ENCODE assay signal across 8 cellular contexts in genomic region chr15:67125589-67126502, GRCh38.
DNase-seq lines count a peak whose midpoint lies in the region; ATAC-seq, FAIRE-seq and TF ChIP-seq lines count a peak whose summit lies in the region.

No MANE protein-coding gene starts in this region.

- H3K4ac ChIP-seq in H1 (replicated peaks; ENCODE audit: insufficient read length, low read depth, low read length) (no peak overlapping the region), mesendoderm (ENCODE audit: low read depth, low read length) (no peak overlapping the region)

- POLR2A ChIA-PET in PC-3 (lab: Charles Lee; ENCODE audit: unreplicated experiment): interaction anchor here (0.5 to 1.0 kb wide), 11 partner anchors 9 to 1300 kb away, joined by 3 to 7 read pairs (median 4); no protein-coding TSS in a partner anchor
- POLR2A ChIA-PET in H1 (lab: Charles Lee; ENCODE audit: partially characterized antibody): interaction anchor here (0.7 to 0.8 kb wide), 2 partner anchors 9 to 13 kb away, joined by 3 read pairs; no protein-coding TSS in a partner anchor

- H3K4me3 ChIP-seq in PC-3 (ENCODE audit: low read length) (peak overlapping the region; percentile 60), H1 (ENCODE audit: extremely low read depth in 1 of 4, insufficient read depth in 2 of 4, low read depth in 3 of 4, low read length in 4 of 4) (no peak overlapping the region), mesendoderm (ENCODE audit: low read length) (no peak overlapping the region)

- H3K9ac ChIP-seq in PC-3 (ENCODE audit: low read length) (peak overlapping the region; percentile 94), H1 (replicated peaks in 1 of 4; ENCODE audit: extremely low read depth in 1 of 4, low read depth in 3 of 4, low read length in 3 of 4) (no peak overlapping the region), mesendoderm (ENCODE audit: low read length) (no peak overlapping the region)

- TF ChIP-seq POLR2A in H1 (IDR thresholded peaks at IDR 0.05; ENCODE audit: control extremely low read depth in 1 of 2, low read depth in 2 of 2, low read length in 2 of 2): no peak

- no peak overlapping the region for H2BK12ac ChIP-seq in H1 (ENCODE audit: low read depth, low read length)

- in situ Hi-C loops in KBM-7 (cut with MboI; ENCODE audit: low pct_unique_long_range_greater_than_20kb, low sequenced_read_pairs): no loop called here

- no peak overlapping the region for H4K91ac ChIP-seq in H1 (replicated peaks; ENCODE audit: insufficient read length, low read length)

- H3K79me2 ChIP-seq in PC-3 (ENCODE audit: low read length) (peaks cover 83% of the 10 kb centered on the region), H1 (ENCODE audit: control insufficient read depth in 1 of 2, insufficient read depth in 2 of 2, low read length in 2 of 2) (no peaks in the 10 kb centered on the region), mesendoderm (ENCODE audit: control insufficient read depth, insufficient read depth, low read length) (no peaks in the 10 kb centered on the region)

- no peaks in the 10 kb centered on the region for H3K9me3 ChIP-seq in PC-3 (ENCODE audit: low read length)
- H3K9me3 ChIP-seq in H1 (ENCODE audit: insufficient read depth in 2 of 2, low read depth in 1 of 2, low read length in 1 of 2): no peaks in the 10 kb centered on the region

- 91% methylated on average over 20 of the region's 20 CpGs; no CpG with 5 or more reads in 1 of the 2 experiments for WGBS in H1 (ENCODE audit: extremely low coverage in 1 of 2, insufficient coverage in 1 of 2, insufficient read length in 1 of 2, insufficient replicate concordance in 2 of 2, low coverage in 1 of 2, low lambda C conversion rate in 2 of 2, missing lambda C conversion rate in 1 of 2), 2 experiments
- no CpG with 5 or more reads among the region's 20 CpGs for WGBS in mesendoderm (ENCODE audit: extremely low coverage, insufficient coverage, low lambda C conversion rate)

- no peaks in the 10 kb centered on the region for H3K9me3 Mint-ChIP-seq in natural killer cell treated with Interleukin-12 subunit alpha and Interleukin-12 subunit beta and Interleukin-15 and Interleukin-18, amount 100 ng/mL, for 72 hours

- no peak overlapping the region for H2BK120ac ChIP-seq in H1 (replicated peaks; ENCODE audit: low read depth, low read length)
- H2BK120ac ChIP-seq in mesendoderm (ENCODE audit: low read depth, low read length): no peak overlapping the region

- 0 out of 2 replicates have a peak, but pooled peaks cover 2% of the 10 kb centered on the region for H3K79me1 ChIP-seq in H1 (ENCODE audit: low read depth, low read length)
- H3K79me1 ChIP-seq in mesendoderm (ENCODE audit: low read length): peaks cover 12% of the 10 kb centered on the region

- H3K9me2 ChIP-seq in PC-3 (replicated peaks; ENCODE audit: low read length): no peaks in the 10 kb centered on the region

- peak; percentile 96 for DNase-seq in Daoy (ENCODE audit: low read depth)
- DNase-seq in PC-3: peak; percentile 92
- DNase-seq in H1 (ENCODE audit: low read depth in 1 of 2, low spot score in 2 of 2): no peak
- DNase-seq in natural killer cell treated with Interleukin-12 subunit alpha and Interleukin-12 subunit beta and Interleukin-15 and Interleukin-18, amount 100 ng/mL, for 72 hours (ENCODE audit: low spot score): peak; percentile 52
- no peak for DNase-seq in mesendoderm
- DNase-seq in KBM-7: no peak
- DNase-seq in middle frontal gyrus (ENCODE audit: extremely low spot score, low spot score): no peak
- DNase-seq in activated gamma-delta T cell treated with Interleukin-2 at 50 U/mL for 16 hours: no peak

- no peak overlapping the region for H3K56ac ChIP-seq in H1 (replicated peaks; ENCODE audit: insufficient read length, low read depth, low read length)
- H3K56ac ChIP-seq in mesendoderm (ENCODE audit: low read length): no peak overlapping the region

- H3K27me3 Mint-ChIP-seq in natural killer cell treated with Interleukin-12 subunit alpha and Interleukin-12 subunit beta and Interleukin-15 and Interleukin-18, amount 100 ng/mL, for 72 hours: no peaks in the 10 kb centered on the region

- H3K23me2 ChIP-seq in H1 (ENCODE audit: low read depth, low read length): no peaks in the 10 kb centered on the region

- H3K27ac ChIP-seq in PC-3 (ENCODE audit: low read length): peak overlapping the region; percentile 100
- no peak overlapping the region for H3K27ac ChIP-seq in H1 (ENCODE audit: low read depth, low read length)
- no peak overlapping the region for H3K27ac ChIP-seq in mesendoderm (ENCODE audit: low read depth, low read length)

- TF ChIP-seq EP300 in H1 (IDR thresholded peaks at IDR 0.05; ENCODE audit: borderline replicate concordance in 1 of 2, low read depth in 2 of 2, low read length in 2 of 2): no peak

- H3K4me1 ChIP-seq in PC-3 (ENCODE audit: insufficient read depth, low read length) (peaks cover 80% of the 10 kb centered on the region), H1 (replicated peaks in 1 of 4; ENCODE audit: control insufficient read depth in 3 of 4, insufficient read depth in 4 of 4, low read length in 3 of 4) (peaks cover 0 to 6% (median under 1%) of the 10 kb centered on the region in 4 experiments; a peak in 6 of 7 replicates), mesendoderm (ENCODE audit: control insufficient read depth, low read depth, low read length) (peaks cover 3% of the 10 kb centered on the region)

- H2BK5ac ChIP-seq in H1 (ENCODE audit: low read depth, low read length): no peak overlapping the region
- H2BK5ac ChIP-seq in mesendoderm (ENCODE audit: low read length): no peak overlapping the region

- peak overlapping the region; percentile 79 for H3K4me2 ChIP-seq in PC-3 (ENCODE audit: low read length)
- H3K4me2 ChIP-seq in H1 (ENCODE audit: insufficient read depth in 1 of 2, low read depth in 2 of 2, low read length in 2 of 2): no peak overlapping the region
- no peak overlapping the region for H3K4me2 ChIP-seq in mesendoderm (ENCODE audit: low read length)

- H2AK5ac ChIP-seq in H1 (ENCODE audit: low read depth, low read length) (no peak overlapping the region), mesendoderm (ENCODE audit: low read length) (no peak overlapping the region)

- CTCF ChIA-PET in PC-3 (lab: Charles Lee) (interaction anchor here (0.6 to 1.0 kb wide), 2 partner anchors 19 to 274 kb away, joined by 3 to 4 read pairs; no protein-coding TSS in a partner anchor), H1 (lab: Charles Lee; ENCODE audit: partially characterized antibody) (interaction anchor here (0.7 to 1.3 kb wide), 2 partner anchors 163 to 179 kb away, joined by 3 read pairs; no protein-coding TSS in a partner anchor)

- peaks cover 20% of the 10 kb centered on the region for H3F3A ChIP-seq in PC-3 (ENCODE audit: low read length, unreplicated experiment)

- peak overlapping the region in 1 of 2 donors; percentile 62 for H3K27ac Mint-ChIP-seq in natural killer cell treated with Interleukin-12 subunit alpha and Interleukin-12 subunit beta and Interleukin-15 and Interleukin-18, amount 100 ng/mL, for 72 hours

- peak; percentile 57 for ATAC-seq in PC-3
- no peak for ATAC-seq in natural killer cell treated with Interleukin-12 subunit alpha and Interleukin-12 subunit beta and Interleukin-15 and Interleukin-18, amount 100 ng/mL, for 72 hours

- TSS peak; percentile 63 for BruUV-seq in PC-3 (replicated peaks; lab: Mats Ljungman, UMichigan)

- H3K18ac ChIP-seq in H1 (ENCODE audit: extremely low read depth, low read length) (no peak overlapping the region), mesendoderm (ENCODE audit: low read length) (no peak overlapping the region)

- H4K8ac ChIP-seq in H1 (ENCODE audit: extremely low read depth, insufficient read depth, low read length) (no peak overlapping the region), mesendoderm (ENCODE audit: low read depth, low read length) (no peak overlapping the region)

- intact Hi-C loops in PC-3 (cut with micrococcal nuclease): loop anchor here (1.0 to 5.0 kb wide), 3 partner anchors 19 to 126 kb away; partner anchors contain the start of genes AAGAB and IQCH

- H3K36me3 ChIP-seq in PC-3 (ENCODE audit: low read depth, low read length) (peaks cover 23% of the 10 kb centered on the region), H1 (ENCODE audit: control insufficient read depth in 2 of 4, insufficient read depth in 4 of 4, low read length in 3 of 4) (no peaks in the 10 kb centered on the region), mesendoderm (ENCODE audit: control insufficient read depth, insufficient read depth, low read length) (no peaks in the 10 kb centered on the region)

- H3K27me3 ChIP-seq in PC-3 (ENCODE audit: low read length) (no peaks in the 10 kb centered on the region), H1 (replicated peaks in 1 of 4; ENCODE audit: control insufficient read depth in 3 of 4, extremely low read depth in 1 of 4, insufficient read depth in 3 of 4, low read length in 3 of 4) (no peaks in the 10 kb centered on the region), mesendoderm (ENCODE audit: insufficient read depth, low read length, poor library complexity) (no peaks in the 10 kb centered on the region)

- peaks cover 45 to 48% of the 10 kb centered on the region in 2 donors for H3K4me1 Mint-ChIP-seq in natural killer cell treated with Interleukin-12 subunit alpha and Interleukin-12 subunit beta and Interleukin-15 and Interleukin-18, amount 100 ng/mL, for 72 hours (ENCODE audit: low read depth in 2 of 2)

- H4K5ac ChIP-seq in H1 (ENCODE audit: insufficient read length, low read depth, low read length) (no peak overlapping the region), mesendoderm (ENCODE audit: low read length) (no peak overlapping the region)

- no peak overlapping the region for H3K14ac ChIP-seq in H1 (ENCODE audit: insufficient read length)

- no peaks in the 10 kb centered on the region for H3K36me3 Mint-ChIP-seq in natural killer cell treated with Interleukin-12 subunit alpha and Interleukin-12 subunit beta and Interleukin-15 and Interleukin-18, amount 100 ng/mL, for 72 hours

- no peak overlapping the region for H3K4me3 Mint-ChIP-seq in natural killer cell treated with Interleukin-12 subunit alpha and Interleukin-12 subunit beta and Interleukin-15 and Interleukin-18, amount 100 ng/mL, for 72 hours

- H2BK20ac ChIP-seq in H1 (ENCODE audit: low read length): no peak overlapping the region

- H2AFZ ChIP-seq in PC-3 (ENCODE audit: low read length): no peak overlapping the region
- no peak overlapping the region for H2AFZ ChIP-seq in H1 (ENCODE audit: low read length)

- H3K23ac ChIP-seq in H1 (ENCODE audit: insufficient read length) (no peak overlapping the region), mesendoderm (ENCODE audit: low read length) (no peak overlapping the region)

- TF ChIP-seq CTCF in PC-3 (conservative IDR thresholded peaks at IDR 0.05; ENCODE audit: low read depth, low read length) (no peak), H1 (IDR thresholded peaks at IDR 0.05; ENCODE audit: control extremely low read depth in 1 of 3, insufficient read depth in 1 of 3, low read depth in 1 of 3, low read length in 3 of 3) (no peak)

- H2BK15ac ChIP-seq in H1 (ENCODE audit: low read length): 0 out of 2 replicates have a peak overlapping the region, but pooled peaks have one; percentile 81
- no peak overlapping the region for H2BK15ac ChIP-seq in mesendoderm (replicated peaks; ENCODE audit: low read depth)

- no peak for FAIRE-seq in H1 (lab: Jason Lieb, UNC)

- no peak for TF ChIP-seq RAD21 in H1 (IDR thresholded peaks at IDR 0.05 in 1 of 2, conservative IDR thresholded peaks at IDR 0.05 in 1 of 2; ENCODE audit: low read depth in 2 of 2, low read length in 2 of 2)

- H4K20me1 ChIP-seq in PC-3 (ENCODE audit: low read length) (no peaks in the 10 kb centered on the region), H1 (replicated peaks in 1 of 2; ENCODE audit: control insufficient read depth in 1 of 2, insufficient read depth in 2 of 2, low read length in 2 of 2) (no peaks in the 10 kb centered on the region)

Comparison
In these comparisons a context has a peak if more than half of its experiments do, and no peak if none do; other contexts are left out.
1. DNase-seq: peak in Daoy (single experiment), PC-3 (single experiment) and natural killer cell treated with Interleukin-12 subunit alpha and Interleukin-12 subunit beta and Interleukin-15 and Interleukin-18, amount 100 ng/mL, for 72 hours (single experiment); none in H1 (0 of 2), mesendoderm (single experiment), KBM-7 (single experiment), middle frontal gyrus (single experiment) and activated gamma-delta T cell treated with Interleukin-2 at 50 U/mL for 16 hours (single experiment).